Comparison of ENCODE assay signal across 8 cellular contexts in the genomic region with DNA sequence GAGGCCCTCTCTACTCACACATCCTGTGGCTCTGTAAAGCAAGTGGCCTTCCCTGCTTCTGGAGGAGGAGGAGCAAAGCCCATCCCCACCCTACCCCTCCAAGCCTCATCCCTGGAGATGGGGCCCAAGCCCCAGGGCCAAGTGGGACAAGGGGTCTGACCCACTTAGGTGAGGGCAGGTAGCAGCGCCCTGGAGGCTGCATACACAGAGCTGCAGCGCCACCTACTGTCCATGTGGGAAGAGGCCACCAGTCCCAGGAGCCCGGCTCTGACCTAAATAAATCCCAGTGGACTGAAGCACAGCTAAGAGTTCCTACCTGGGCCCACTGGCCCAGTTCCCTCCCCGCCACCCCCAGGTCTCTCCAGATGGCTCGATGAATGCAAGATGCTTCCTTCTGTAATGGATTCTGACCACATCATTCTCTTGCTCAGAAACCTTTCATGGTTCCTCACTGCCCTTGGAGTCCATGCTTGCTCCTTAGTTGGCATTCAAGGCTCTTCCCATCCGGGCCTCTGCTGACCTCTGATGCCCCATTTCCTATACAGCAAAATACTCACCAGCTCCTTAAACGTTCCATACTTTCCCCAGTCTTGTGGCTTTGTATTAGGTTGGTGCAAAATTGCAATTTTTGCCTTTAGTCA.
DNase-seq lines count a peak whose midpoint lies in the region; ATAC-seq and TF ChIP-seq lines count a peak whose summit lies in the region.

No MANE protein-coding gene starts in this region.

- no peak overlapping the region for H3K4me3 Mint-ChIP-seq in T-cell

- H3K4me3 ChIP-seq in adipocyte (ENCODE audit: low read length) (no peak overlapping the region), left ventricle myocardium inferior (no peak overlapping the region), retinal pigment epithelial cell (ENCODE audit: low read length) (no peak overlapping the region)

- H3K36me3 Mint-ChIP-seq in T-cell: no peaks in the 10 kb centered on the region

- DNase-seq in CD1c-positive myeloid dendritic cell (ENCODE audit: extremely low spot score) (peak; percentile 87), NCI-H146 treated with DMSO at 0.1 percent for 48 hours (lab: John Stamatoyannopoulos, UW; ENCODE audit: unreplicated experiment) (peak; percentile 62), T-cell (peak; percentile 51 to 89 (median 80)), adipocyte (ENCODE audit: low read depth) (peak; percentile 91), left ventricle myocardium inferior (peak; percentile 76), retinal pigment epithelial cell (ENCODE audit: low read depth) (peak; percentile 15), cortex of kidney (lab: John Stamatoyannopoulos, UW) (no peak)

- H3K9me3 Mint-ChIP-seq in T-cell: no peaks in the 10 kb centered on the region

- intact Hi-C loops in left ventricle myocardium inferior (cut with micrococcal nuclease): loop anchor here (2.0 kb wide), 1 partner anchor 110 kb away; no protein-coding TSS in a partner anchor

- peaks cover 13% of the 10 kb centered on the region for H3K27me3 ChIP-seq in adipocyte (replicated peaks; ENCODE audit: control insufficient read depth, insufficient read depth, low read length)
- H3K27me3 ChIP-seq in left ventricle myocardium inferior (ENCODE audit: low read depth): peaks cover 29% of the 10 kb centered on the region

- CTCF ChIA-PET in T-cell (lab: Charles Lee): interaction anchor here (0.6 to 2.6 kb wide), 11 partner anchors 84 to 517 kb away, joined by 3 to 26 read pairs (median 4); no protein-coding TSS in a partner anchor

- H3K36me3 ChIP-seq in adipocyte (ENCODE audit: control insufficient read depth, insufficient read depth, low read length, severe bottlenecking) (no peaks in the 10 kb centered on the region), left ventricle myocardium inferior (no peaks in the 10 kb centered on the region)

- H3K27ac ChIP-seq in left ventricle myocardium inferior (replicated peaks): no peak overlapping the region

- POLR2A ChIA-PET in T-cell (lab: Charles Lee): no interaction called here

- H3K9ac ChIP-seq in adipocyte (ENCODE audit: low read length): no peak overlapping the region

- no peaks in the 10 kb centered on the region for H3K9me3 ChIP-seq in adipocyte (ENCODE audit: control insufficient read depth, low read length)
- H3K9me3 ChIP-seq in left ventricle myocardium inferior (replicated peaks): no peaks in the 10 kb centered on the region

- peak; percentile 80 for ATAC-seq in GM21576 (IDR thresholded peaks at IDR 0.05; ENCODE audit: unreplicated experiment)
- peak; percentile 90 to 100 (median 92) for ATAC-seq in T-cell (replicated peaks in 1 of 4)

- H3K27ac Mint-ChIP-seq in T-cell: no peak overlapping the region

- H3K4me1 Mint-ChIP-seq in T-cell: peaks cover 0 to 10% (median 5%) of the 10 kb centered on the region in 3 donors

- H3K4me1 ChIP-seq in adipocyte (ENCODE audit: control insufficient read depth, insufficient read depth, low read length): peaks cover 14% of the 10 kb centered on the region
- H3K4me1 ChIP-seq in left ventricle myocardium inferior: peaks cover 19% of the 10 kb centered on the region

- peaks cover 35 to 40% of the 10 kb centered on the region in 2 donors for H3K27me3 Mint-ChIP-seq in T-cell

- TF ChIP-seq CTCF in left ventricle myocardium inferior (IDR thresholded peaks at IDR 0.05; ENCODE audit: borderline replicate concordance) (peak; percentile 96), retinal pigment epithelial cell (conservative IDR thresholded peaks at IDR 0.05; ENCODE audit: low read depth, low read length) (peak; percentile 93)
